ENCODE assay signal across 10 cellular contexts in the genomic region with DNA sequence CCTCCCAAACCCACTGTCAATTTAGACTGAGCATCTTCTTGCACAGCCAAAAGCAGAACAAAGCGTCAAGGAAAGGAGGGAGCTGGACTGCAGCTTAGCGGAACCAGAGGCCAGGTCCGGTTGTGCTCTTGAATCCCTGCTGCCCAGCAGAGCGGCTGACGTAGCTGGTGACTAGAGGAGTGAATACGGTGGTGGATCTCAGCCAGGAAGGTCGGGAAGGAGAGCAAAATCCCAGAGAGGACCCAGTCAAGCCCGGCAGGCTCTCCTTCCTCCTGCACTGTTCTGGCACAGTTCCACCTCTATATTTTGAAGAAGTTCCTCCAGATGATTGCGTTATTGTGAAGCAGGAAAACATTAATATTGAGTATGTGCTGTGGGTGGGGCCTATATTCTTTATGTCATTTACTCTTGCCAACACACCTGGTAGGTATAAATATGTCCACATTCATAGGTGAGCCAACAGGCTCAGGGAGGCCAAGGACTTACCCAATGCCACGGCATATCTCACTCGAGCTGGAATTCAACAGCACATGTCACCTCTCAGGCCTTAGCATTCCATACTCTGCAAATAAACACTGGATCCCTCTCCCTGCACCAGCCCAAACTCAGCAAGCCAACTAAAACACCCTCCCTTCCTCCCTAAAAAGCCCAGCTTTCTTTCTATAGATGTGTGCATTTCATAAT.
DNase-seq lines count a peak whose midpoint lies in the region; ATAC-seq and TF ChIP-seq lines count a peak whose summit lies in the region.
"Had no signal": no experiment of that assay in that cellular context is flagged by ENCODE, and none has a peak within 500 bp of the region (broad histone marks: within the 10 kb centered on the region; RNA-seq: fewer than 3 reads in every experiment).

No MANE protein-coding gene starts in this region.

- H3K4me3 ChIP-seq in epithelial cell of esophagus (ENCODE audit: low read length) = no peak overlapping the region

- peaks cover 17% of the 10 kb centered on the region for H3K27me3 Mint-ChIP-seq in nephron progenitor cell (ENCODE audit: low read depth, poor library complexity)

- no peaks in the 10 kb centered on the region for H3K9me3 Mint-ChIP-seq in nephron progenitor cell
- H3K9me3 Mint-ChIP-seq: mesothelial cell of epicardium had no signal

- H3K36me3 Mint-ChIP-seq in nephron progenitor cell (ENCODE audit: low read depth) = no peaks in the 10 kb centered on the region
- H3K36me3 Mint-ChIP-seq: mesothelial cell of epicardium had no signal

- H3K4me1 Mint-ChIP-seq in nephron progenitor cell = peaks cover 15% of the 10 kb centered on the region

- ATAC-seq in HG02678 (IDR thresholded peaks at IDR 0.05; ENCODE audit: unreplicated experiment) = no peak
- no peak for ATAC-seq in GM18870 (IDR thresholded peaks at IDR 0.05; ENCODE audit: unreplicated experiment)
- no peak for ATAC-seq in GM21825 (IDR thresholded peaks at IDR 0.05; ENCODE audit: unreplicated experiment)

- H3K4me3 Mint-ChIP-seq in nephron progenitor cell = no peak overlapping the region
- H3K4me3 Mint-ChIP-seq: mesothelial cell of epicardium had no signal

- no peak for TF ChIP-seq CTCF in epithelial cell of esophagus (IDR thresholded peaks at IDR 0.05; ENCODE audit: insufficient read depth, low read depth, low read length, missing control alignments)
- TF ChIP-seq CTCF in nephron progenitor cell (IDR thresholded peaks at IDR 0.05) = no peak

- DNase-seq in CD1c-positive myeloid dendritic cell (ENCODE audit: extremely low spot score) = peak; percentile 43
- DNase-seq in NCI-H69 (lab: John Stamatoyannopoulos, UW) = peak; percentile 66
- peak; percentile 48 for DNase-seq in epithelial cell of esophagus (ENCODE audit: low read depth)
- no peak for DNase-seq in nephron progenitor cell
- no peak for DNase-seq in NCI-H345 treated with DMSO at 0.1 percent for 48 hours (lab: John Stamatoyannopoulos, UW; ENCODE audit: unreplicated experiment)
- DNase-seq: NCI-H1436 treated with DMSO at 0.1 percent for 48 hours had no signal

- peak overlapping the region; percentile 19 for H3K27ac Mint-ChIP-seq in nephron progenitor cell
- H3K27ac Mint-ChIP-seq: mesothelial cell of epicardium had no signal

Comparison
In these comparisons a context has a peak if more than half of its experiments do, and no peak if none do; other contexts are left out.
1. DNase-seq: peak in CD1c-positive myeloid dendritic cell (single experiment), NCI-H69 (single experiment) and epithelial cell of esophagus (single experiment); none in nephron progenitor cell (single experiment) and NCI-H345 treated with DMSO at 0.1 percent for 48 hours (single experiment).